1 cellular context compared by ENCODE assay signal in genomic region chr7:130481898-130482297, GRCh38.
TF ChIP-seq lines count a peak whose summit lies in the region.

No MANE protein-coding gene starts in this region.

TF ChIP-seq in H1, 55 proteins besides CTCF, POLR2A, EP300 and RAD21:
- TF ChIP-seq USF2 (IDR thresholded peaks at IDR 0.05; ENCODE audit: low read length) (0 out of 2 replicates have a peak, but pooled peaks have one; percentile 50), SRF (IDR thresholded peaks at IDR 0.05; ENCODE audit: low read depth, low read length) (no peak)
